In the genomic region with DNA sequence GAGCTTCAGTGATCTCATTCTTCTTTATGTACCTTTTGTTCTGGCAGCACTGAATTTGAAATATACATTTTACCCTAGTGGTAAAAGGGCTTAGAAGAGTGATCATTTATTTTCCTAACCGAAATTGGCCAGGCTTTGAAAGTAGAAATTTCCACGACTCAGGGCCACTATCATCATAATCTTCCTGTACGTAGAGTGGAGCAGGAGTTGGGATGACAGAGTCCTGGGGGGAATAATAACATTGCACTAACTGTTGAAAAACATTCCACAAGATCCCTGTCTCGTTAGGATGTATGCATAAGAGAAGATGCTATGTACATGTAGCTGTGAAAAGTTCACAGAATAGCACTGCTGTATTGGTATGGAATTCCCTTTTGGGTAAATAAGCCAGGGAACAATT, we compare ENCODE assay signal across 22 cellular contexts. TPM values are rescaled to one million over a fixed set of nuclear protein-coding genes. Genes with fewer than 3 reads are reported as not detected.
DNase-seq lines count a peak whose midpoint lies in the region; FAIRE-seq and TF ChIP-seq lines count a peak whose summit lies in the region.
"Had no signal": no experiment of that assay in that cellular context is flagged by ENCODE, and none has a peak within 500 bp of the region (broad histone marks: within the 10 kb centered on the region; RNA-seq: fewer than 3 reads in every experiment).

No MANE protein-coding gene starts in this region.

- TF ChIP-seq EP300 in suprapubic skin (IDR thresholded peaks at IDR 0.05) = no peak

- peaks cover 20 to 26% of the 10 kb centered on the region in 2 donors for H3K36me3 Mint-ChIP-seq in CD4-positive, alpha-beta memory T cell
- peaks cover 15% of the 10 kb centered on the region for H3K36me3 Mint-ChIP-seq in nephron (ENCODE audit: low read depth)
- H3K36me3 Mint-ChIP-seq: memory B cell had no signal

- intact Hi-C loops in CD4-positive, alpha-beta memory T cell (cut with micrococcal nuclease) = loop anchor here (2.0 kb wide), 1 partner anchor 15 kb away; no protein-coding TSS in a partner anchor
- intact Hi-C loops in ascending aorta (cut with DNase I) = no loop called here

- peak; percentile 56 for FAIRE-seq in GM12891 (lab: Jason Lieb, UNC)

- POLR2A ChIA-PET in CD4-positive, alpha-beta memory T cell (lab: Charles Lee; ENCODE audit: partially characterized antibody) = no interaction called here

- in situ Hi-C loops in brain microvascular endothelial cell (cut with HindIII; ENCODE audit: low pct_ligation_motif_present, low sequenced_read_pairs) = no loop called here

- peaks cover 66% of the 10 kb centered on the region for H3K4me1 ChIP-seq in CD4-positive, alpha-beta memory T cell (ENCODE audit: insufficient read depth, low read length)
- H3K4me1 ChIP-seq in ascending aorta (no peaks in the 10 kb centered on the region), suprapubic skin (peaks cover 6% of the 10 kb centered on the region)
- H3K4me1 ChIP-seq: parathyroid adenoma, right lobe of liver had no signal

- peak overlapping the region in 3 of 8 donors; percentile 7 to 52 (median 9) for H3K4me3 Mint-ChIP-seq in CD4-positive, alpha-beta memory T cell
- H3K4me3 Mint-ChIP-seq in nephron = no peak overlapping the region
- H3K4me3 Mint-ChIP-seq: memory B cell had no signal

- H3K4me3 ChIP-seq in CD4-positive, alpha-beta memory T cell (ENCODE audit: low read length in 2 of 2) = no peak overlapping the region
- no peak overlapping the region for H3K4me3 ChIP-seq in brain microvascular endothelial cell (ENCODE audit: low read depth, low read length)
- H3K4me3 ChIP-seq in ascending aorta = no peak overlapping the region
- no peak overlapping the region for H3K4me3 ChIP-seq in suprapubic skin
- H3K4me3 ChIP-seq: cardiac muscle cell, gastrocnemius medialis, PC-9, right lobe of liver, tibial artery had no signal

- H3K9me3 Mint-ChIP-seq in CD4-positive, alpha-beta memory T cell = no peaks in the 10 kb centered on the region
- no peaks in the 10 kb centered on the region for H3K9me3 Mint-ChIP-seq in nephron
- H3K9me3 Mint-ChIP-seq: memory B cell had no signal

- CTCF ChIA-PET in CD4-positive, alpha-beta memory T cell (lab: Charles Lee; ENCODE audit: partially characterized antibody) = interaction anchor here (1.1 to 1.9 kb wide), 3 partner anchors 13 to 36 kb away, joined by 3 to 7 read pairs (median 5); no protein-coding TSS in a partner anchor

- no peaks in the 10 kb centered on the region for H3K27me3 Mint-ChIP-seq in CD4-positive, alpha-beta memory T cell
- H3K27me3 Mint-ChIP-seq in nephron (ENCODE audit: low read depth) = no peaks in the 10 kb centered on the region
- H3K27me3 Mint-ChIP-seq: memory B cell had no signal

- peaks cover 52 to 81% (median 68%) of the 10 kb centered on the region in 4 donors for H3K4me1 Mint-ChIP-seq in CD4-positive, alpha-beta memory T cell
- H3K4me1 Mint-ChIP-seq in nephron = peaks cover 52% of the 10 kb centered on the region

- H3K36me3 ChIP-seq in CD4-positive, alpha-beta memory T cell (ENCODE audit: insufficient read depth, low read length) = no peaks in the 10 kb centered on the region
- H3K36me3 ChIP-seq in brain microvascular endothelial cell (replicated peaks) (no peaks in the 10 kb centered on the region), ascending aorta (no peaks in the 10 kb centered on the region), suprapubic skin (no peaks in the 10 kb centered on the region)
- H3K36me3 ChIP-seq: cardiac muscle cell, gastrocnemius medialis, right lobe of liver, tibial artery had no signal

- H3K27me3 ChIP-seq in CD4-positive, alpha-beta memory T cell (ENCODE audit: insufficient read depth, low read length) = no peaks in the 10 kb centered on the region
- H3K27me3 ChIP-seq in brain microvascular endothelial cell (replicated peaks) (no peaks in the 10 kb centered on the region), ascending aorta (no peaks in the 10 kb centered on the region), suprapubic skin (no peaks in the 10 kb centered on the region)
- H3K27me3 ChIP-seq: cardiac muscle cell, gastrocnemius medialis, right lobe of liver, tibial artery had no signal

- no peak for DNase-seq in CD4-positive, alpha-beta memory T cell
- DNase-seq in GM12891 (ENCODE audit: insufficient read length, low spot score) (no peak), brain microvascular endothelial cell (peak; percentile 31), NCI-H2196 treated with DMSO at 0.1 percent for 48 hours (lab: John Stamatoyannopoulos, UW; ENCODE audit: unreplicated experiment) (no peak), ascending aorta (ENCODE audit: low spot score in 2 of 2) (no peak), suprapubic skin (ENCODE audit: low spot score in 2 of 2) (no peak)
- DNase-seq: activated CD4-positive, alpha-beta T cell treated with anti-CD3 and anti-CD28 coated beads, Interleukin-2, amount 50 U/mL, for 4 hours; activated T-cell treated with anti-CD3 and anti-CD28 coated beads, Interleukin-2, amount 50 U/mL, for 48 hours; gastrocnemius medialis; H7; KG1; MV-4-11; NCI-H187 treated with DMSO at 0.1 percent for 48 hours; PC-9; right lobe of liver; SHP77 treated with DMSO at 0.1 percent for 48 hours; stimulated activated CD4-positive, alpha-beta T cell treated with anti-CD3 and anti-CD28 coated beads, Interleukin-15, amount 100 ng/mL, for 24 hours; tibial artery had no signal

- no peak for TF ChIP-seq POLR2A in GM12891 (IDR thresholded peaks at IDR 0.05; ENCODE audit: low read depth, low read length)
- no peak for TF ChIP-seq POLR2A in suprapubic skin (IDR thresholded peaks at IDR 0.05)

- 80% methylated on average over 4 of the region's 4 CpGs for WGBS in suprapubic skin

- no peaks in the 10 kb centered on the region for H3K9me3 ChIP-seq in CD4-positive, alpha-beta memory T cell (ENCODE audit: control insufficient read depth in 1 of 2, low read length in 2 of 2)
- H3K9me3 ChIP-seq in ascending aorta (no peaks in the 10 kb centered on the region), suprapubic skin (no peaks in the 10 kb centered on the region)
- H3K9me3 ChIP-seq: gastrocnemius medialis, right lobe of liver, tibial artery had no signal

- no peak for TF ChIP-seq CTCF in brain microvascular endothelial cell (IDR thresholded peaks at IDR 0.05; ENCODE audit: low read depth, low read length, missing control alignments)
- TF ChIP-seq CTCF in nephron (IDR thresholded peaks at IDR 0.05; ENCODE audit: unreplicated experiment in 3 of 3) = no peak
- no peak for TF ChIP-seq CTCF in ascending aorta (IDR thresholded peaks at IDR 0.05)
- no peak for TF ChIP-seq CTCF in suprapubic skin (IDR thresholded peaks at IDR 0.05)

- H3K27ac Mint-ChIP-seq in CD4-positive, alpha-beta memory T cell = peak overlapping the region in 5 of 7 donors; percentile 3 to 81 (median 31)
- peak overlapping the region in 2 of 3 experiments; percentile 1 to 5 for H3K27ac Mint-ChIP-seq in nephron

- no peak overlapping the region for H3K27ac ChIP-seq in CD4-positive, alpha-beta memory T cell (ENCODE audit: low read depth, low read length)
- H3K27ac ChIP-seq in brain microvascular endothelial cell (no peak overlapping the region), ascending aorta (no peak overlapping the region), suprapubic skin (no peak overlapping the region)
- H3K27ac ChIP-seq: cardiac muscle cell, gastrocnemius medialis, parathyroid adenoma, PC-9, right lobe of liver, tibial artery had no signal

TF ChIP-seq in GM12891, 5 proteins besides CTCF, POLR2A, EP300 and RAD21:
- no peak for TF ChIP-seq POU2F2 (IDR thresholded peaks at IDR 0.05; ENCODE audit: low read depth, low read length)
- TF ChIP-seq PAX5 (IDR thresholded peaks at IDR 0.05; ENCODE audit: insufficient read depth, low read length, severe bottlenecking) = no peak
- no peak for TF ChIP-seq TAF1 (IDR thresholded peaks at IDR 0.05; ENCODE audit: low read depth, low read length)
- no peak for TF ChIP-seq POLR2AphosphoS5 (IDR thresholded peaks at IDR 0.05; ENCODE audit: low read depth, low read length)
- TF ChIP-seq SPI1 (IDR thresholded peaks at IDR 0.05; ENCODE audit: low read depth, low read length) = no peak

RNA-seq across cellular contexts. Expression of gene KIF2A, which starts 21.6 kb away (rescaled TPM):
- total RNA-seq in CD4-positive, alpha-beta memory T cell = 100 to 1,000 TPM; 151 to 157 TPM
- 100 to 1,000 TPM; 133 to 158 TPM for polyA plus RNA-seq in CD4-positive, alpha-beta memory T cell
- 43.8 TPM for polyA plus RNA-seq in GM12891 (2012; ENCODE audit: low read depth, missing spikeins)
- 19.8 TPM for total RNA-seq in ascending aorta
- total RNA-seq in suprapubic skin = 10 to 100 TPM; 23.3 to 28.6 (median 25.0) TPM
